ENCODE assay signal across 17 cellular contexts in the genomic region with DNA sequence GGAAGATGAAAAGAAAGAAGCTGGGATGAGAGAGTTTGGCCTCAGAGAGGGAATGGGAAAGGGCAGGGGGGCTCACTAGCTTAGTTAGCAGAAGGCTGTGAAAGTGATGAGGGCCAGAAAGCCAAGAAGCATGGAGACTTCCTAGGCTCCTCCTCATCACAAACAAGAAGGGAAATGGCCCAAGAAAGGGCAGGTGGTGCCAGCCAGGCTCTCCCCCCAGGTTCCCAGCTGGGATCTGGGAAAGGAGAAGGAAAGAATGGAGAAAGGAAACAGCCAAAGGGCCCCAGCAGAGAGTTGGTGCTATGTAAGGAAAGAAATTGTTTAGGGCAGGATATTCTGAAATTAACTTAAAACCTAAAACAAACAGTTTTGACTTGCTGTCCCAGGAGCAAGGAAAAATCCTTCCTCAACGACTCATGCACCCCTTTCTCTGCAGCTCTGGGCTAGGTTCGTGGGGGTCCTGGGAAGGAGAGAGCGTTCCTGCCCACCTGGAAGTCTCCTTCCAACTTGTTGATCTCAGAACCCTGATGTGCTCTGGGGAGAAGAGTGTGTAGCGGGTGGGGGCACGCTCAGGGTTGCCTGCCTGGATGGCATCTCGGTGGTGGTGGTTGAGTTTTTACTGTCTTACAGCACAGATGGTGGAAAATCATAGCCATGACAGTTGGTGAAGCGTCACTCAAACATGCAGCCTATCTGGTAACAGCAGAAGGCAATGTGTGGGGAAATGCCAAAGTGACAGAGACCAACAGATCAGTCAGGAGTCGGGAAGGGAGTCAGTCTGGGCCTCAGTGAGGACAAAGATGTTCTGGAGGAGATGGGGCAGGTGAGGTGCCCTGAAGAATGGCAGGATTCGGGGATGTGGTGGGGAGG.
A peak's percentile ranks its signal among the peaks of the same experiment; 100 is the strongest.
DNase-seq lines count a peak whose midpoint lies in the region; ATAC-seq, FAIRE-seq and TF ChIP-seq lines count a peak whose summit lies in the region.
"Had no signal": no experiment of that assay in that cellular context is flagged by ENCODE, and none has a peak within 500 bp of the region (broad histone marks: within the 10 kb centered on the region; RNA-seq: fewer than 3 reads in every experiment).

No MANE protein-coding gene starts in this region.

- WGBS in HepG2 (ENCODE audit: low lambda C conversion rate): 96% methylated on average over 9 of the region's 9 CpGs
- WGBS in right lobe of liver (ENCODE audit: insufficient coverage, low coverage, low lambda C conversion rate, missing lambda C conversion rate): 92% methylated on average over 9 of the region's 9 CpGs

- peaks cover 5 to 15% of the 10 kb centered on the region in 2 experiments; a peak in 2 of 5 replicates for H3K36me3 ChIP-seq in HepG2 (replicated peaks in 1 of 2; ENCODE audit: control insufficient read depth in 1 of 2, insufficient read depth in 2 of 2, low read length in 2 of 2)
- H3K36me3 ChIP-seq in right lobe of liver: no peaks in the 10 kb centered on the region
- peaks cover 81% of the 10 kb centered on the region for H3K36me3 ChIP-seq in SJSA1
- H3K36me3 ChIP-seq: BE2C had no signal

- H3K27me3 ChIP-seq in HepG2 (ENCODE audit: control insufficient read depth in 1 of 2, insufficient read depth in 2 of 2, low read length in 2 of 2) (no peaks in the 10 kb centered on the region), right lobe of liver (no peaks in the 10 kb centered on the region), SJSA1 (replicated peaks) (no peaks in the 10 kb centered on the region), foreskin keratinocyte (no peaks in the 10 kb centered on the region)
- H3K27me3 ChIP-seq: body of pancreas had no signal

- CTCF ChIA-PET in HepG2 (lab: Yijun Ruan, JAX; ENCODE audit: low intra/inter-chr PET ratio, low total read pairs): no interaction called here

- TF ChIP-seq CTCF in HepG2 (CRISPR knock-in tag; IDR thresholded peaks at IDR 0.05): no peak
- no peak for TF ChIP-seq CTCF in right lobe of liver (IDR thresholded peaks at IDR 0.05)
- TF ChIP-seq CTCF in foreskin keratinocyte (conservative IDR thresholded peaks at IDR 0.05): no peak

- POLR2A ChIA-PET in HepG2 (lab: Yijun Ruan, JAX): interaction anchor here (0.8 to 4.6 kb wide), 4 partner anchors 14 to 71 kb away, joined by 4 to 76 read pairs (median 32); no protein-coding TSS in a partner anchor

- H3K27me3 Mint-ChIP-seq in stimulated activated naive CD8-positive, alpha-beta T cell treated with anti-CD3 and anti-CD28 coated beads, Interleukin-15, amount 100 ng/mL, for 72 hours: no peaks in the 10 kb centered on the region

- peaks cover 32% of the 10 kb centered on the region for H3K4me1 Mint-ChIP-seq in stimulated activated naive CD8-positive, alpha-beta T cell treated with anti-CD3 and anti-CD28 coated beads, Interleukin-15, amount 100 ng/mL, for 72 hours

- H3K27ac ChIP-seq in HepG2 (ENCODE audit: extremely low read length, insufficient read depth, low read length) (peak overlapping the region; percentile 90), right lobe of liver (no peak overlapping the region), SJSA1 (peak overlapping the region; percentile 6; the same call in 1 of the 2 replicates), foreskin keratinocyte (peak overlapping the region; percentile 98)
- H3K27ac ChIP-seq: body of pancreas had no signal

- H4K20me1 ChIP-seq in HepG2 (ENCODE audit: insufficient read depth, low read length): no peaks in the 10 kb centered on the region

- H3K4me2 ChIP-seq in HepG2 (ENCODE audit: low read depth, low read length): no peak overlapping the region

- no peak overlapping the region for H3K9ac ChIP-seq in HepG2 (ENCODE audit: insufficient read depth, low read depth, low read length)

- DNase-seq in HepG2 (ENCODE audit: low spot score): no peak
- DNase-seq in right lobe of liver: no peak
- peak in 1 of 2 experiments; percentile 37 for DNase-seq in SJSA1 (ENCODE audit: low read depth in 1 of 2, low spot score in 2 of 2)
- peak in 1 of 2 donors; percentile 38 for DNase-seq in foreskin keratinocyte
- DNase-seq in stimulated activated naive CD8-positive, alpha-beta T cell treated with anti-CD3 and anti-CD28 coated beads, Interleukin-15, amount 100 ng/mL, for 72 hours: no peak
- no peak for DNase-seq in hypothalamus (lab: John Stamatoyannopoulos, UW)
- no peak for DNase-seq in NOMO-1 (lab: John Stamatoyannopoulos, UW; ENCODE audit: unreplicated experiment in 2 of 2)
- DNase-seq: activated CD4-positive, alpha-beta T cell treated with anti-CD3 and anti-CD28 coated beads for 48 hours; BE2C; body of pancreas; effector memory CD4-positive, alpha-beta T cell; GDM1; NCI-H510A treated with DMSO at 0.1 percent for 48 hours; stimulated activated CD4-positive, alpha-beta T cell treated with anti-CD3 and anti-CD28 coated beads, Interleukin-2, amount 100 ng/mL, for 48 hours had no signal

- H3K9me3 ChIP-seq in HepG2 (ENCODE audit: low read length) (no peaks in the 10 kb centered on the region), right lobe of liver (no peaks in the 10 kb centered on the region), SJSA1 (replicated peaks) (no peaks in the 10 kb centered on the region)
- H3K9me3 ChIP-seq: BE2C, body of pancreas had no signal

- H3K79me2 ChIP-seq in HepG2 (ENCODE audit: insufficient read depth, low read length): no peaks in the 10 kb centered on the region

- FAIRE-seq in HepG2 (lab: Jason Lieb, UNC): no peak
- FAIRE-seq: K562 had no signal

- peaks cover 86% of the 10 kb centered on the region for H3K4me1 ChIP-seq in HepG2 (ENCODE audit: insufficient read depth, low read length)
- peaks cover 0 to 15% (median 0%) of the 10 kb centered on the region in 4 donors for H3K4me1 ChIP-seq in right lobe of liver
- H3K4me1 ChIP-seq in SJSA1 (replicated peaks): peaks cover 61% of the 10 kb centered on the region
- H3K4me1 ChIP-seq in foreskin keratinocyte: peaks cover 71% of the 10 kb centered on the region
- H3K4me1 ChIP-seq: BE2C had no signal

- H3K4me3 ChIP-seq in HepG2 (replicated peaks in 1 of 3; ENCODE audit: insufficient read depth in 1 of 3, low read depth in 2 of 3, low read length in 3 of 3) (no peak overlapping the region), right lobe of liver (no peak overlapping the region), SJSA1 (no peak overlapping the region)
- H3K4me3 ChIP-seq: body of pancreas, K562 had no signal

- no peak overlapping the region for H3K4me3 Mint-ChIP-seq in stimulated activated naive CD8-positive, alpha-beta T cell treated with anti-CD3 and anti-CD28 coated beads, Interleukin-15, amount 100 ng/mL, for 72 hours

- H2AFZ ChIP-seq in HepG2 (ENCODE audit: low read length): no peak overlapping the region

- ATAC-seq in HepG2: no peak
- ATAC-seq in right lobe of liver: no peak
- ATAC-seq in foreskin keratinocyte: no peak
- ATAC-seq in stimulated activated naive CD8-positive, alpha-beta T cell treated with anti-CD3 and anti-CD28 coated beads, Interleukin-15, amount 100 ng/mL, for 72 hours: no peak
- no peak for ATAC-seq in HG03280 (IDR thresholded peaks at IDR 0.05; ENCODE audit: unreplicated experiment)
- ATAC-seq: body of pancreas, K562, Panc1 had no signal

- in situ Hi-C loops in HepG2 (cut with HindIII; ENCODE audit: extremely low pct_ligation_motif_present, low pct_unique_long_range_greater_than_20kb): no loop called here

- no peak for TF ChIP-seq RAD21 in HepG2 (CRISPR knock-in tag; IDR thresholded peaks at IDR 0.05)

- intact Hi-C loops in HepG2 (cut with micrococcal nuclease; ENCODE audit: unreplicated experiment): loop anchor here (5.0 kb wide), 1 partner anchor 71 kb away; no protein-coding TSS in a partner anchor
- intact Hi-C loops in right lobe of liver (cut with DNase I): no loop called here

- no TSS peak for BruUV-seq in HepG2 (replicated peaks; lab: Mats Ljungman, UMichigan)

- H3K9me3 Mint-ChIP-seq in stimulated activated naive CD8-positive, alpha-beta T cell treated with anti-CD3 and anti-CD28 coated beads, Interleukin-15, amount 100 ng/mL, for 72 hours: no peaks in the 10 kb centered on the region

- TF ChIP-seq POLR2A in HepG2 (IDR thresholded peaks at IDR 0.05; ENCODE audit: insufficient read depth in 1 of 2, low read depth in 2 of 2, low read length in 2 of 2) (no peak), right lobe of liver (IDR thresholded peaks at IDR 0.05) (no peak)

- H3K27ac Mint-ChIP-seq in stimulated activated naive CD8-positive, alpha-beta T cell treated with anti-CD3 and anti-CD28 coated beads, Interleukin-15, amount 100 ng/mL, for 72 hours: peak overlapping the region; percentile 20 to 49

- TF ChIP-seq EP300 in HepG2 (IDR thresholded peaks at IDR 0.05; ENCODE audit: low read depth in 2 of 2, low read length in 2 of 2): no peak
- no peak for TF ChIP-seq EP300 in HepG2 (CRISPR knock-in tag; IDR thresholded peaks at IDR 0.05; ENCODE audit: borderline replicate concordance)

TF ChIP-seq in HepG2, 621 proteins besides CTCF, POLR2A, EP300 and RAD21:
- TF ChIP-seq SP4 (CRISPR knock-in tag; IDR thresholded peaks at IDR 0.05): 0 out of 2 replicates have a peak, but pooled peaks have one; percentile 4
- TF ChIP-seq NFATC3 (CRISPR knock-in tag; IDR thresholded peaks at IDR 0.05): no peak
TF ChIP-seq in HepG2: peak in this region for 1.

Comparison
In these comparisons a context has a peak if more than half of its experiments do, and no peak if none do; other contexts are left out.
1. H3K27ac ChIP-seq: peak in HepG2 (single experiment), SJSA1 (single experiment) and foreskin keratinocyte (single experiment); none in right lobe of liver (0 of 3).